In the genomic region with DNA sequence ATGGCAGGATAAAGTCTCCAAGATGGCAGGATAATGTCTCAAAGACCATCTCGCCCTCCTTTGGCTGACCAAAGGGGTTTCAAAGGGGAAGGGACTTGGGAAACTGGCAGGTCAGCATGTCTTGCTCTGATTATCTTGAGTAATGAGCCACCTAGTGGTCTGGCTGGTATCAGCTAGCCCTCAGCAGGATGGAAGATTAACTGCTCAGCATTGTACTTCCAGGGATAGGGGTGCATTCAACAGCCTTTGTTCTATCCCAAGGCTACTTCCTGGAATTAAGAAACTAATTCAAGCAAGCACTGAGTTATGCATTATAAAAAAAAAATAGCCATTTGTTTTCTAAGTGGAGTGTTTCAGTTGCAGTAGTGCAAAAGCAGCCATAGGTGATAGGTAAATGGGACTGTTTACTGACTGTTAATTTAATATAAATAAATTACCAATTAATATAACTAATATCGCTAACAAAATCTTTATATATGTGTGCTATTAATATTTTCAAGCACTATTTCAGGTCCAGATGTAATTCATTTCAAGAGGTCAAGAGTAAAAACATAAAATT, we compare ENCODE assay signal across 8 cellular contexts.
A peak's percentile ranks its signal among the peaks of the same experiment; 100 is the strongest.
DNase-seq lines count a peak whose midpoint lies in the region; ATAC-seq and TF ChIP-seq lines count a peak whose summit lies in the region.

No MANE protein-coding gene starts in this region.

- no peak for TF ChIP-seq CTCF in activated CD8-positive, alpha-beta T cell treated with anti-CD3 and anti-CD28 coated beads for 36 hours (IDR thresholded peaks at IDR 0.05)
- no peak for TF ChIP-seq CTCF in thoracic aorta (IDR thresholded peaks at IDR 0.05)

- H3K36me3 ChIP-seq in thoracic aorta, result no peaks in the 10 kb centered on the region

- no peaks in the 10 kb centered on the region for H3K4me1 ChIP-seq in thoracic aorta (ENCODE audit: control insufficient read depth in 1 of 2, low read depth in 2 of 2)

- no peak overlapping the region for H3K4me3 Mint-ChIP-seq in activated CD8-positive, alpha-beta T cell treated with anti-CD3 and anti-CD28 coated beads for 36 hours
- no peak overlapping the region for H3K4me3 Mint-ChIP-seq in activated CD8-positive, alpha-beta T cell treated with anti-CD3 and anti-CD28 coated beads, Interleukin-2, amount 10 ng/mL, durations not matched to agents 7 days and 5 days

- H3K27me3 Mint-ChIP-seq in activated CD8-positive, alpha-beta T cell treated with anti-CD3 and anti-CD28 coated beads for 36 hours, result no peaks in the 10 kb centered on the region
- H3K27me3 Mint-ChIP-seq in activated CD8-positive, alpha-beta T cell treated with anti-CD3 and anti-CD28 coated beads, Interleukin-2, amount 10 ng/mL, durations not matched to agents 7 days and 5 days (ENCODE audit: low read depth), result no peaks in the 10 kb centered on the region

- no peaks in the 10 kb centered on the region for H3K36me3 Mint-ChIP-seq in activated CD8-positive, alpha-beta T cell treated with anti-CD3 and anti-CD28 coated beads for 36 hours (ENCODE audit: low read depth)
- H3K36me3 Mint-ChIP-seq in activated CD8-positive, alpha-beta T cell treated with anti-CD3 and anti-CD28 coated beads, Interleukin-2, amount 10 ng/mL, durations not matched to agents 7 days and 5 days (ENCODE audit: low read depth), result no peaks in the 10 kb centered on the region

- no peaks in the 10 kb centered on the region for H3K27me3 ChIP-seq in thoracic aorta (replicated peaks; ENCODE audit: insufficient read depth)

- peak overlapping the region; percentile 54 for H3K4me3 ChIP-seq in thoracic aorta

- no peak for ATAC-seq in activated CD8-positive, alpha-beta T cell treated with anti-CD3 and anti-CD28 coated beads for 36 hours
- ATAC-seq in activated CD8-positive, alpha-beta T cell treated with anti-CD3 and anti-CD28 coated beads, Interleukin-2, amount 10 ng/mL, durations not matched to agents 7 days and 5 days, result no peak
- ATAC-seq in thoracic aorta (ENCODE audit: insufficient number of reproducible peaks, low FRiP score, low read depth) (no peak), GM21360 (IDR thresholded peaks at IDR 0.05; ENCODE audit: unreplicated experiment) (no peak)

- CTCF ChIA-PET in activated CD8-positive, alpha-beta T cell treated with anti-CD3 and anti-CD28 coated beads for 36 hours (lab: Charles Lee), result interaction anchor here (0.8 kb wide), 1 partner anchor 11 kb away, joined by 3 read pairs; no protein-coding TSS in a partner anchor
- CTCF ChIA-PET in activated CD8-positive, alpha-beta T cell treated with anti-CD3 and anti-CD28 coated beads, Interleukin-2, amount 10 ng/mL, durations not matched to agents 7 days and 5 days (lab: Charles Lee), result no interaction called here

- peak; percentile 12 for DNase-seq in activated CD8-positive, alpha-beta T cell treated with anti-CD3 and anti-CD28 coated beads for 36 hours
- no peak for DNase-seq in activated CD8-positive, alpha-beta T cell treated with anti-CD3 and anti-CD28 coated beads, Interleukin-2, amount 10 ng/mL, durations not matched to agents 7 days and 5 days
- peak; percentile 67 for DNase-seq in NAMALWA (ENCODE audit: low spot score)
- DNase-seq in SKM-1 treated with dmso at 0.1 percent for 144 hours (lab: John Stamatoyannopoulos, UW; ENCODE audit: unreplicated experiment), result peak; percentile 35
- peak; percentile 3 for DNase-seq in hepatic stellate cell (ENCODE audit: low spot score)
- DNase-seq in thoracic aorta (ENCODE audit: low spot score), result no peak
- no peak for DNase-seq in dedifferentiated amniotic fluid mesenchymal stem cell (ENCODE audit: extremely low spot score)

- no peak overlapping the region for H3K27ac ChIP-seq in thoracic aorta

- intact Hi-C loops in activated CD8-positive, alpha-beta T cell treated with anti-CD3 and anti-CD28 coated beads for 36 hours (cut with micrococcal nuclease), result no loop called here

- no peaks in the 10 kb centered on the region for H3K9me3 ChIP-seq in thoracic aorta

- H3K4me1 Mint-ChIP-seq in activated CD8-positive, alpha-beta T cell treated with anti-CD3 and anti-CD28 coated beads for 36 hours (ENCODE audit: low read depth), result no peaks in the 10 kb centered on the region
- no peaks in the 10 kb centered on the region for H3K4me1 Mint-ChIP-seq in activated CD8-positive, alpha-beta T cell treated with anti-CD3 and anti-CD28 coated beads, Interleukin-2, amount 10 ng/mL, durations not matched to agents 7 days and 5 days (ENCODE audit: low read depth)

- peaks cover 12% of the 10 kb centered on the region for H3K9me3 Mint-ChIP-seq in activated CD8-positive, alpha-beta T cell treated with anti-CD3 and anti-CD28 coated beads for 36 hours
- H3K9me3 Mint-ChIP-seq in activated CD8-positive, alpha-beta T cell treated with anti-CD3 and anti-CD28 coated beads, Interleukin-2, amount 10 ng/mL, durations not matched to agents 7 days and 5 days (ENCODE audit: insufficient read depth), result peaks cover 9% of the 10 kb centered on the region

- H3K27ac Mint-ChIP-seq in activated CD8-positive, alpha-beta T cell treated with anti-CD3 and anti-CD28 coated beads for 36 hours, result no peak overlapping the region
- H3K27ac Mint-ChIP-seq in activated CD8-positive, alpha-beta T cell treated with anti-CD3 and anti-CD28 coated beads, Interleukin-2, amount 10 ng/mL, durations not matched to agents 7 days and 5 days, result no peak overlapping the region

- POLR2A ChIA-PET in activated CD8-positive, alpha-beta T cell treated with anti-CD3 and anti-CD28 coated beads for 36 hours (lab: Charles Lee), result no interaction called here
- POLR2A ChIA-PET in activated CD8-positive, alpha-beta T cell treated with anti-CD3 and anti-CD28 coated beads, Interleukin-2, amount 10 ng/mL, durations not matched to agents 7 days and 5 days (lab: Charles Lee), result no interaction called here

Comparison
In these comparisons a context has a peak if more than half of its experiments do, and no peak if none do; other contexts are left out.
1. DNase-seq: peak in activated CD8-positive, alpha-beta T cell treated with anti-CD3 and anti-CD28 coated beads for 36 hours (single experiment), NAMALWA (single experiment), SKM-1 treated with dmso at 0.1 percent for 144 hours (single experiment) and hepatic stellate cell (single experiment); none in activated CD8-positive, alpha-beta T cell treated with anti-CD3 and anti-CD28 coated beads, Interleukin-2, amount 10 ng/mL, durations not matched to agents 7 days and 5 days (single experiment), thoracic aorta (single experiment) and dedifferentiated amniotic fluid mesenchymal stem cell (single experiment).